8 cellular contexts compared by ENCODE assay signal in genomic region chr17:29155235-29155965, GRCh38. TPM values are rescaled to one million over a fixed set of nuclear protein-coding genes. Genes with fewer than 3 reads are reported as not detected.
DNase-seq lines count a peak whose midpoint lies in the region; ATAC-seq and TF ChIP-seq lines count a peak whose summit lies in the region.

No MANE protein-coding gene starts in this region.

- no peaks in the 10 kb centered on the region for H3K9me2 ChIP-seq in PC-9 (ENCODE audit: insufficient read depth)

- peak; percentile 78 for DNase-seq in Caki2 (ENCODE audit: low read depth)
- DNase-seq in PC-9, result peak; percentile 88 to 90
- peak; percentile 73 for DNase-seq in activated naive CD4-positive, alpha-beta T cell treated with Interleukin-2 at 50 U/mL for 16 hours
- DNase-seq in right atrium auricular region (ENCODE audit: low spot score), result no peak
- peak; percentile 67 to 69 for DNase-seq in stimulated activated CD4-positive, alpha-beta T cell treated with anti-CD3 and anti-CD28 coated beads, Interleukin-2, amount 100 ng/mL, for 24 hours
- no peak for DNase-seq in midbrain (lab: John Stamatoyannopoulos, UW)
- no peak for DNase-seq in NCI-H128 (lab: John Stamatoyannopoulos, UW; ENCODE audit: unreplicated experiment)

- H3K36me3 ChIP-seq in PC-9 (ENCODE audit: low read depth), result 0 out of 2 replicates have a peak, but pooled peaks cover 6% of the 10 kb centered on the region
- H3K36me3 ChIP-seq in right atrium auricular region, result no peaks in the 10 kb centered on the region

- no peak for ATAC-seq in GM21528 (IDR thresholded peaks at IDR 0.05; ENCODE audit: low FRiP score, unreplicated experiment)

- peak overlapping the region; percentile 82 for H3K4me2 ChIP-seq in PC-9

- peak overlapping the region; percentile 91 for H3K27ac ChIP-seq in PC-9
- peak overlapping the region; percentile 68 to 79 for H3K27ac ChIP-seq in right atrium auricular region

- no peak overlapping the region for H3K4me3 ChIP-seq in PC-9
- H3K4me3 ChIP-seq in right atrium auricular region, result no peak overlapping the region

- H3K27me3 ChIP-seq in PC-9 (ENCODE audit: insufficient read depth, low read depth), result no peaks in the 10 kb centered on the region
- no peaks in the 10 kb centered on the region for H3K27me3 ChIP-seq in right atrium auricular region

- peaks cover 95% of the 10 kb centered on the region for H3K79me2 ChIP-seq in PC-9 (ENCODE audit: low read depth)

- peaks cover 90% of the 10 kb centered on the region for H3F3A ChIP-seq in PC-9 (ENCODE audit: insufficient read depth, low read depth)

- H3K4me1 ChIP-seq in PC-9 (replicated peaks; ENCODE audit: insufficient read depth) (peaks cover 100% of the 10 kb centered on the region), right atrium auricular region (peaks cover 0 to 65% of the 10 kb centered on the region in 2 donors)

- TF ChIP-seq CTCF in PC-9 (conservative IDR thresholded peaks at IDR 0.05) (no peak), right atrium auricular region (IDR thresholded peaks at IDR 0.05) (no peak)

- H2AFZ ChIP-seq in PC-9, result no peak overlapping the region

- in situ Hi-C loops in Caki2 (cut with HindIII; ENCODE audit: low pct_unique_long_range_greater_than_20kb, low sequenced_read_pairs), result no loop called here

- H4K20me1 ChIP-seq in PC-9 (ENCODE audit: insufficient read depth), result no peaks in the 10 kb centered on the region; the same call in 1 of the 2 replicates

- H3K9me3 ChIP-seq in PC-9 (ENCODE audit: insufficient read depth, low read depth), result no peaks in the 10 kb centered on the region
- no peaks in the 10 kb centered on the region for H3K9me3 ChIP-seq in right atrium auricular region

- intact Hi-C loops in PC-9 (cut with micrococcal nuclease; ENCODE audit: unreplicated experiment), result loop anchor here (1.0 kb wide), 1 partner anchor 24 kb away; no protein-coding TSS in a partner anchor

- CTCF ChIA-PET in PC-9 (lab: Charles Lee), result interaction anchor here (1.0 to 1.6 kb wide), 3 partner anchors 24 to 63 kb away, joined by 3 to 15 read pairs (median 3); partner anchors contain the start of gene MYO18A

- POLR2A ChIA-PET in PC-9 (lab: Charles Lee; ENCODE audit: unreplicated experiment), result interaction anchor here (0.6 to 1.9 kb wide), 8 partner anchors 8 to 68 kb away, joined by 3 to 14 read pairs (median 5); partner anchors contain the start of gene MYO18A

- BruUV-seq in PC-9 (replicated peaks; lab: Mats Ljungman, UMichigan), result no TSS peak

RNA-seq across cellular contexts. Expression of gene MYO18A, which starts 24.8 kb away (rescaled TPM):
- total RNA-seq in Caki2 (2014; rRNA removed; shearing (Covaris generic); ENCODE audit: low replicate concordance), result 10.6 and 13.3 TPM in 2 replicates
- 150 and 158 TPM in 2 replicates for total RNA-seq in PC-9 (2021)
- total RNA-seq in right atrium auricular region, result 100 to 1,000 TPM; 159 to 219 TPM

Comparison
In these comparisons a context has a peak if more than half of its experiments do, and no peak if none do; other contexts are left out.
1. DNase-seq: peak in Caki2 (single experiment), PC-9 (2 of 2), activated naive CD4-positive, alpha-beta T cell treated with Interleukin-2 at 50 U/mL for 16 hours (single experiment) and stimulated activated CD4-positive, alpha-beta T cell treated with anti-CD3 and anti-CD28 coated beads, Interleukin-2, amount 100 ng/mL, for 24 hours (2 of 2); none in right atrium auricular region (single experiment), midbrain (single experiment) and NCI-H128 (single experiment).
2. RNA of gene MYO18A, which starts 24.8 kb away (total RNA-seq): 159 to 219 TPM in right atrium auricular region and 150 to 158 TPM in PC-9; 10.6 to 13.3 TPM in Caki2; every median in the first group is over 10 times any median in the second.